In the genomic region with DNA sequence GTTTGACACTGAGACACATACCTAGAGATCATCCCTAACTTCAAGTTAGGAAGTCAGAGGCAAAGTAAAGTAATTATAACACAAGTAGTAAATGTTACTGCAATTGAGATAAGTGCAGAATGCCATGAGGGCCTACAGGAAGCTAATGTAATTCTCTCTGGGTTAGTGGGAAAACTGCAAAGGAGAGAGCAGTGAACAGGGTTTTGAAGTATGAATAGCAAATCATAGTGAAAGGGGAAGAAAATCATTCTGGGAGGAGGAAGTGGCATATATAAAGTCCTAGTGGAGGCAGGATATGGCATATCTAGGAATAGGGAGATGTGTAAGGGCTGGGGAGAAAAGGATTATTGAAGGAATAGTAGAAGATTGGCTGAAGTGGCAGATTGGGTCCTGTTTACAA, we compare ENCODE assay signal across 28 cellular contexts. TPM values are rescaled to one million over a fixed set of nuclear protein-coding genes. Genes with fewer than 3 reads are reported as not detected.
"Had no signal": no experiment of that assay in that cellular context is flagged by ENCODE, and none has a peak within 500 bp of the region (broad histone marks: within the 10 kb centered on the region; RNA-seq: fewer than 3 reads in every experiment).

No MANE protein-coding gene starts in this region.

- H3K27ac ChIP-seq: breast epithelium, skin epidermis, thoracic aorta, uterus had no signal

- H3K9me3 ChIP-seq: breast epithelium, thoracic aorta, uterus had no signal

- H3K36me3 Mint-ChIP-seq: stimulated activated effector memory CD8-positive, alpha-beta T cell treated with anti-CD3 and anti-CD28 coated beads, Interleukin-12 subunit alpha, Interleukin-12 subunit beta, amount 100 ng/mL, for 72 hours had no signal

- H3K9me3 Mint-ChIP-seq: activated CD4-positive, alpha-beta memory T cell treated with anti-CD3 and anti-CD28 coated beads for 36 hours; activated CD4-positive, alpha-beta T cell treated with anti-CD3 and anti-CD28 coated beads, Interleukin-2, amount 10 ng/mL, durations not matched to agents 24 days and 14 days; activated T-cell treated with anti-CD3 and anti-CD28 coated beads, Interleukin-2, amount 50 U/mL, for 4 hours; activated T-helper 17 cell treated with anti-CD3 and anti-CD28 coated beads, Interleukin-2, amount 50 U/mL, for 72 hours; memory B cell; naive thymus-derived CD8-positive, alpha-beta T cell; stimulated activated effector memory CD8-positive, alpha-beta T cell treated with anti-CD3 and anti-CD28 coated beads, Interleukin-12 subunit alpha, Interleukin-12 subunit beta, amount 100 ng/mL, for 72 hours; stimulated activated naive CD8-positive, alpha-beta T cell treated with anti-CD3 and anti-CD28 coated beads, Interleukin-15, Interleukin-2, amounts not matched to agents 100 ng/mL and 50 ng/mL, for 24 hours had no signal

- H3K27me3 Mint-ChIP-seq: activated CD4-positive, alpha-beta memory T cell treated with anti-CD3 and anti-CD28 coated beads for 36 hours; activated CD4-positive, alpha-beta T cell treated with anti-CD3 and anti-CD28 coated beads, Interleukin-2, amount 10 ng/mL, durations not matched to agents 24 days and 14 days; activated T-helper 17 cell treated with anti-CD3 and anti-CD28 coated beads, Interleukin-2, amount 50 U/mL, for 72 hours; memory B cell; naive thymus-derived CD8-positive, alpha-beta T cell; stimulated activated naive CD8-positive, alpha-beta T cell treated with anti-CD3 and anti-CD28 coated beads, Interleukin-15, Interleukin-2, amounts not matched to agents 100 ng/mL and 50 ng/mL, for 24 hours had no signal

- ATAC-seq: activated T-cell treated with anti-CD3 and anti-CD28 coated beads, Interleukin-2, amount 50 U/mL, for 4 hours; activated T-helper 17 cell treated with anti-CD3 and anti-CD28 coated beads, Interleukin-2, amount 50 U/mL, for 72 hours; naive thymus-derived CD8-positive, alpha-beta T cell; sciatic nerve; stimulated activated effector memory CD8-positive, alpha-beta T cell treated with anti-CD3 and anti-CD28 coated beads, Interleukin-12 subunit alpha, Interleukin-12 subunit beta, amount 100 ng/mL, for 72 hours had no signal

- H3K27ac Mint-ChIP-seq: activated CD4-positive, alpha-beta memory T cell treated with anti-CD3 and anti-CD28 coated beads for 36 hours; activated CD4-positive, alpha-beta T cell treated with anti-CD3 and anti-CD28 coated beads, Interleukin-2, amount 10 ng/mL, durations not matched to agents 24 days and 14 days; activated T-helper 17 cell treated with anti-CD3 and anti-CD28 coated beads, Interleukin-2, amount 50 U/mL, for 72 hours; memory B cell; stimulated activated effector memory CD8-positive, alpha-beta T cell treated with anti-CD3 and anti-CD28 coated beads, Interleukin-12 subunit alpha, Interleukin-12 subunit beta, amount 100 ng/mL, for 72 hours; stimulated activated naive CD8-positive, alpha-beta T cell treated with anti-CD3 and anti-CD28 coated beads, Interleukin-15, Interleukin-2, amounts not matched to agents 100 ng/mL and 50 ng/mL, for 24 hours had no signal

- FAIRE-seq: endothelial cell of umbilical vein, keratinocyte had no signal

- DNase-seq: activated CD4-positive, alpha-beta memory T cell treated with anti-CD3 and anti-CD28 coated beads for 36 hours; activated CD4-positive, alpha-beta T cell treated with anti-CD3 and anti-CD28 coated beads, Interleukin-2, amount 10 ng/mL, durations not matched to agents 24 days and 14 days; activated CD4-positive, CD25-positive, alpha-beta regulatory T cell treated with anti-CD3 and anti-CD28 coated beads, Interleukin-2, amount 50 U/mL, for 72 hours; activated gamma-delta T cell treated with Interleukin-2 at 50 U/mL for 16 hours; activated naive CD4-positive, alpha-beta T cell treated with anti-CD3 and anti-CD28 coated beads, Interleukin-2, amount 50 U/mL, for 16 hours; activated T-cell treated with anti-CD3 and anti-CD28 coated beads, Interleukin-2, amount 50 U/mL, for 4 hours; central memory CD4-positive, alpha-beta T cell; foreskin fibroblast; head of caudate nucleus; hippocampal formation; naive thymus-derived CD8-positive, alpha-beta T cell; stimulated activated CD4-positive, alpha-beta T cell treated with anti-CD3 and anti-CD28 coated beads, Interleukin-4, amount 100 ng/mL, for 24 hours; T-helper 9 cell; uterus had no signal

- H3K27me3 ChIP-seq: breast epithelium, uterus had no signal

- H3K4me3 ChIP-seq: breast epithelium, skin epidermis, thoracic aorta, uterus had no signal

- H3K4me1 Mint-ChIP-seq: activated T-helper 17 cell treated with anti-CD3 and anti-CD28 coated beads, Interleukin-2, amount 50 U/mL, for 72 hours had no signal

- H3K4me3 Mint-ChIP-seq: activated CD4-positive, alpha-beta memory T cell treated with anti-CD3 and anti-CD28 coated beads for 36 hours; activated CD4-positive, alpha-beta T cell treated with anti-CD3 and anti-CD28 coated beads, Interleukin-2, amount 10 ng/mL, durations not matched to agents 24 days and 14 days; activated T-cell treated with anti-CD3 and anti-CD28 coated beads, Interleukin-2, amount 50 U/mL, for 4 hours; activated T-helper 17 cell treated with anti-CD3 and anti-CD28 coated beads, Interleukin-2, amount 50 U/mL, for 72 hours; memory B cell; naive thymus-derived CD8-positive, alpha-beta T cell; stimulated activated effector memory CD8-positive, alpha-beta T cell treated with anti-CD3 and anti-CD28 coated beads, Interleukin-12 subunit alpha, Interleukin-12 subunit beta, amount 100 ng/mL, for 72 hours; stimulated activated naive CD8-positive, alpha-beta T cell treated with anti-CD3 and anti-CD28 coated beads, Interleukin-15, Interleukin-2, amounts not matched to agents 100 ng/mL and 50 ng/mL, for 24 hours had no signal

- H3K36me3 ChIP-seq: breast epithelium, thoracic aorta, uterus had no signal

RNA-seq across cellular contexts. Expression of a gene that starts 45.3 kb away (rescaled TPM):
- total RNA-seq: activated CD4-positive, alpha-beta memory T cell treated with anti-CD3 and anti-CD28 coated beads for 36 hours; activated CD4-positive, alpha-beta T cell treated with anti-CD3 and anti-CD28 coated beads, Interleukin-2, amount 10 ng/mL, durations not matched to agents 24 days and 14 days; activated T-cell treated with anti-CD3 and anti-CD28 coated beads, Interleukin-2, amount 50 U/mL, for 4 hours; activated T-helper 17 cell treated with anti-CD3 and anti-CD28 coated beads, Interleukin-2, amount 50 U/mL, for 72 hours; endothelial cell of umbilical vein; lower leg skin; naive thymus-derived CD8-positive, alpha-beta T cell; osteocyte; renal cortical epithelial cell; subcutaneous adipose tissue had no signal
- polyA plus RNA-seq: endothelial cell of umbilical vein; keratinocyte; naive thymus-derived CD8-positive, alpha-beta T cell had no signal
